1 cellular context compared by ENCODE assay signal in the genomic region with DNA sequence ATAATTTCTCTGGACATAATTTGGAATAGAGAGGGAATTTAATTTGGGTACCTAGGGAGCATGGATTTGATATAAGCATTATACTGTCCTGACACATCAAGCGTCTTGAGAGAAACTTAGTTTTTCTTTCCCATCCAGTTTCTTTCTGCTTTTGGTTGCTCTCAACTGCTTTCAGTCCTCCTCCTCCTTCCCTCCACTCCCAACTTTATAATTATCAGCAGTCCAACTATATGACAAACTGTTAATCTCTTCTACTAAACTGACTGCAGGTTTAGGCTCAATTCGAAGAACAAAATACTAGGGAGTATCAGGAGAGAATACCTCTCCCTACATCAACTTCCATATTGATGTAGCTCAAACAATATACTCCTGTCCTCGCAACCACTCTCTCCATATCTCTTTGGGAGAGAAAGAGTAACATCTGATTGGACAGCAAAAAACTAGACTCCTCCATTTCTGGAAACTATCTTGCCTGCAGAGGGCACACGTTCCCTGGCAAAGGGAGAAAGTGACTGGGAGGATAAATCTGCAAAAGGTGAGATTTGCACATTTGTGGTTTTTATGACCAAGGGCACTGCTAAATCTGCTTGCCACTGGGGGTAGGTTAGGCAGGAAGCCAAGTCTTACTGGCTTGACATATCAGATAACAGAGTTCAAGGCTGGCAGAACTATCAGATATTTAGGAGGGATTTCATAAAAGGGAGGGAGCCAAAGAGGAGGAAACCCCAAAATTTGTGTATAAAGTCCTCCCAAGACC.
TF ChIP-seq lines count a peak whose summit lies in the region.

No MANE protein-coding gene starts in this region.

TF ChIP-seq in GM23338, 12 proteins besides CTCF, POLR2A, EP300 and RAD21 (continued from another document):
- TF ChIP-seq, protein P1, sequence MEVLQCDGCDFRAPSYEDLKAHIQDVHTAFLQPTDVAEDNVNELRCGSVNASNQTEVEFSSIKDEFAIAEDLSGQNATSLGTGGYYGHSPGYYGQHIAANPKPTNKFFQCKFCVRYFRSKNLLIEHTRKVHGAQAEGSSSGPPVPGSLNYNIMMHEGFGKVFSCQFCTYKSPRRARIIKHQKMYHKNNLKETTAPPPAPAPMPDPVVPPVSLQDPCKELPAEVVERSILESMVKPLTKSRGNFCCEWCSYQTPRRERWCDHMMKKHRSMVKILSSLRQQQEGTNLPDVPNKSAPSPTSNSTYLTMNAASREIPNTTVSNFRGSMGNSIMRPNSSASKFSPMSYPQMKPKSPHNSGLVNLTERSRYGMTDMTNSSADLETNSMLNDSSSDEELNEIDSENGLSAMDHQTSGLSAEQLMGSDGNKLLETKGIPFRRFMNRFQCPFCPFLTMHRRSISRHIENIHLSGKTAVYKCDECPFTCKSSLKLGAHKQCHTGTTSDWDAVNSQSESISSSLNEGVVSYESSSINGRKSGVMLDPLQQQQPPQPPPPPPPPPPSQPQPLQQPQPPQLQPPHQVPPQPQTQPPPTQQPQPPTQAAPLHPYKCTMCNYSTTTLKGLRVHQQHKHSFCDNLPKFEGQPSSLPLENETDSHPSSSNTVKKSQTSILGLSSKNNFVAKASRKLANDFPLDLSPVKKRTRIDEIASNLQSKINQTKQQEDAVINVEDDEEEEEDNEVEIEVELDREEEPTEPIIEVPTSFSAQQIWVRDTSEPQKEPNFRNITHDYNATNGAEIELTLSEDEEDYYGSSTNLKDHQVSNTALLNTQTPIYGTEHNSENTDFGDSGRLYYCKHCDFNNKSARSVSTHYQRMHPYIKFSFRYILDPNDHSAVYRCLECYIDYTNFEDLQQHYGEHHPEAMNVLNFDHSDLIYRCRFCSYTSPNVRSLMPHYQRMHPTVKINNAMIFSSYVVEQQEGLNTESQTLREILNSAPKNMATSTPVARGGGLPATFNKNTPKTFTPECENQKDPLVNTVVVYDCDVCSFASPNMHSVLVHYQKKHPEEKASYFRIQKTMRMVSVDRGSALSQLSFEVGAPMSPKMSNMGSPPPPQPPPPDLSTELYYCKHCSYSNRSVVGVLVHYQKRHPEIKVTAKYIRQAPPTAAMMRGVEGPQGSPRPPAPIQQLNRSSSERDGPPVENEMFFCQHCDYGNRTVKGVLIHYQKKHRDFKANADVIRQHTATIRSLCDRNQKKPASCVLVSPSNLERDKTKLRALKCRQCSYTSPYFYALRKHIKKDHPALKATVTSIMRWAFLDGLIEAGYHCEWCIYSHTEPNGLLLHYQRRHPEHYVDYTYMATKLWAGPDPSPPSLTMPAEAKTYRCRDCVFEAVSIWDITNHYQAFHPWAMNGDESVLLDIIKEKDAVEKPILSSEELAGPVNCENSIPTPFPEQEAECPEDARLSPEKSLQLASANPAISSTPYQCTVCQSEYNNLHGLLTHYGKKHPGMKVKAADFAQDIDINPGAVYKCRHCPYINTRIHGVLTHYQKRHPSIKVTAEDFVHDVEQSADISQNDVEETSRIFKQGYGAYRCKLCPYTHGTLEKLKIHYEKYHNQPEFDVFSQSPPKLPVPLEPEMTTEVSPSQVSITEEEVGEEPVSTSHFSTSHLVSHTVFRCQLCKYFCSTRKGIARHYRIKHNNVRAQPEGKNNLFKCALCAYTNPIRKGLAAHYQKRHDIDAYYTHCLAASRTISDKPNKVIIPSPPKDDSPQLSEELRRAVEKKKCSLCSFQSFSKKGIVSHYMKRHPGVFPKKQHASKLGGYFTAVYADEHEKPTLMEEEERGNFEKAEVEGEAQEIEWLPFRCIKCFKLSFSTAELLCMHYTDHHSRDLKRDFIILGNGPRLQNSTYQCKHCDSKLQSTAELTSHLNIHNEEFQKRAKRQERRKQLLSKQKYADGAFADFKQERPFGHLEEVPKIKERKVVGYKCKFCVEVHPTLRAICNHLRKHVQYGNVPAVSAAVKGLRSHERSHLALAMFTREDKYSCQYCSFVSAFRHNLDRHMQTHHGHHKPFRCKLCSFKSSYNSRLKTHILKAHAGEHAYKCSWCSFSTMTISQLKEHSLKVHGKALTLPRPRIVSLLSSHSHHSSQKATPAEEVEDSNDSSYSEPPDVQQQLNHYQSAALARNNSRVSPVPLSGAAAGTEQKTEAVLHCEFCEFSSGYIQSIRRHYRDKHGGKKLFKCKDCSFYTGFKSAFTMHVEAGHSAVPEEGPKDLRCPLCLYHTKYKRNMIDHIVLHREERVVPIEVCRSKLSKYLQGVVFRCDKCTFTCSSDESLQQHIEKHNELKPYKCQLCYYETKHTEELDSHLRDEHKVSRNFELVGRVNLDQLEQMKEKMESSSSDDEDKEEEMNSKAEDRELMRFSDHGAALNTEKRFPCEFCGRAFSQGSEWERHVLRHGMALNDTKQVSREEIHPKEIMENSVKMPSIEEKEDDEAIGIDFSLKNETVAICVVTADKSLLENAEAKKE (CRISPR knock-in tag; IDR thresholded peaks at IDR 0.05) = no peak
- no peak for TF ChIP-seq NANOG (IDR thresholded peaks at IDR 0.05; ENCODE audit: borderline replicate concordance)
- TF ChIP-seq, protein P2, sequence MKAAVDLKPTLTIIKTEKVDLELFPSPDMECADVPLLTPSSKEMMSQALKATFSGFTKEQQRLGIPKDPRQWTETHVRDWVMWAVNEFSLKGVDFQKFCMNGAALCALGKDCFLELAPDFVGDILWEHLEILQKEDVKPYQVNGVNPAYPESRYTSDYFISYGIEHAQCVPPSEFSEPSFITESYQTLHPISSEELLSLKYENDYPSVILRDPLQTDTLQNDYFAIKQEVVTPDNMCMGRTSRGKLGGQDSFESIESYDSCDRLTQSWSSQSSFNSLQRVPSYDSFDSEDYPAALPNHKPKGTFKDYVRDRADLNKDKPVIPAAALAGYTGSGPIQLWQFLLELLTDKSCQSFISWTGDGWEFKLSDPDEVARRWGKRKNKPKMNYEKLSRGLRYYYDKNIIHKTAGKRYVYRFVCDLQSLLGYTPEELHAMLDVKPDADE (IDR thresholded peaks at IDR 0.05) = no peak
- no peak for TF ChIP-seq EZH2 (IDR thresholded peaks at IDR 0.05; ENCODE audit: low read depth, unreplicated experiment)
- TF ChIP-seq POLR2AphosphoS5 (IDR thresholded peaks at IDR 0.05; ENCODE audit: low read depth) = no peak
- TF ChIP-seq JUNB (IDR thresholded peaks at IDR 0.05; ENCODE audit: unreplicated experiment) = no peak
- TF ChIP-seq ZNF331 (CRISPR knock-in tag; IDR thresholded peaks at IDR 0.05; ENCODE audit: low read depth) = no peak
- no peak for TF ChIP-seq ZNF114 (CRISPR knock-in tag; IDR thresholded peaks at IDR 0.05)
- TF ChIP-seq CREB1 (CRISPR knock-in tag; IDR thresholded peaks at IDR 0.05; ENCODE audit: low read depth) = no peak
- no peak for TF ChIP-seq STAT1 (IDR thresholded peaks at IDR 0.05; ENCODE audit: unreplicated experiment)
